ENCODE assay signal across 9 cellular contexts in the genomic region with DNA sequence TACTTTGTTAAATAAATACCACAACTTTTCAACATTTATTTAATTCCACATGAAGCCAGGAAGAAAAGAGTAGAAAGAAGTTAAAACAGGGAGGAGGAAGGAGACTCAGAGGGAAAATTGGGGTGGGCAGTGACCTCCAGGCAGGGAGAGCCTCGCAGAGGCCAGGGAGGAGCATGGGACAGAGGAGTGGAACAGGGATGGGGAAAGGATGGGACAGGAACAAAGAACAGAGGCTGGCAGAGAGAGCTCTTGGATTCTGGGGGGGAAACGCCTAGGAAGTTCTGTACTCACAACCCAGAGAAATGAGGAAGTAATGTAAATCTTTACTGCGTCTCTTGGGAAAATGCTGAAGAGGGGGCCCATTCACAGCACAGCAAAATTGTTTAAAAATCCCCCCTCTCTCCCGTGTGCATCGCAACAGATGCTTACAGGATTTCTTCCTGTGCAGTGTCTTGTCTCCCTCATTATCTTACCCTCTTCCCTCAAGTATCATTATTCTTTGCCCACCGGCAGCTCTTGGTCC.
DNase-seq lines count a peak whose midpoint lies in the region; ATAC-seq and TF ChIP-seq lines count a peak whose summit lies in the region.
"Had no signal": no experiment of that assay in that cellular context is flagged by ENCODE, and none has a peak within 500 bp of the region (broad histone marks: within the 10 kb centered on the region; RNA-seq: fewer than 3 reads in every experiment).

No MANE protein-coding gene starts in this region.

- H2BK15ac ChIP-seq in mesenchymal stem cell (ENCODE audit: low read depth, poor library complexity, severe bottlenecking): no peak overlapping the region

- no peak overlapping the region for H3K4me2 ChIP-seq in mesenchymal stem cell (ENCODE audit: low read length, poor library complexity, severe bottlenecking)

- peaks cover 35% of the 10 kb centered on the region for H3K4me1 Mint-ChIP-seq in osteocyte (ENCODE audit: unreplicated experiment)

- 72% methylated on average over 6 of the region's 6 CpGs for WGBS in mesenchymal stem cell

- H2BK5ac ChIP-seq in mesenchymal stem cell (ENCODE audit: low read depth, low read length, poor library complexity, severe bottlenecking): no peak overlapping the region

- no peak overlapping the region for H3K27ac ChIP-seq in mesenchymal stem cell (ENCODE audit: low read length, poor library complexity, severe bottlenecking)
- H3K27ac ChIP-seq: prostate gland had no signal

- H3K23ac ChIP-seq in mesenchymal stem cell (ENCODE audit: low read length in 2 of 2): peak overlapping the region in 1 of 2 experiments; percentile 40

- H3K9ac ChIP-seq in mesenchymal stem cell (ENCODE audit: low read length): no peak overlapping the region

- H3K36me3 Mint-ChIP-seq in osteocyte (ENCODE audit: unreplicated experiment): peaks cover 2% of the 10 kb centered on the region

- TF ChIP-seq CTCF in osteocyte (IDR thresholded peaks at IDR 0.05): no peak

- no peak overlapping the region for H2BK120ac ChIP-seq in mesenchymal stem cell (ENCODE audit: low read depth, low read length)

- H3K9me3 ChIP-seq in mesenchymal stem cell (ENCODE audit: control insufficient read depth, low read length): no peaks in the 10 kb centered on the region
- H3K9me3 ChIP-seq: prostate gland had no signal

- H3K4me3 ChIP-seq in mesenchymal stem cell (ENCODE audit: insufficient read depth in 1 of 2, low read depth in 1 of 2, low read length in 2 of 2): no peak overlapping the region
- H3K4me3 ChIP-seq: prostate gland had no signal

- peaks cover 0 to 3% of the 10 kb centered on the region in 2 experiments for H3K36me3 ChIP-seq in mesenchymal stem cell (ENCODE audit: control insufficient read depth in 1 of 2, insufficient read depth in 2 of 2, low read depth in 1 of 2, low read length in 2 of 2)
- H3K36me3 ChIP-seq: prostate gland had no signal

- no peak overlapping the region for H4K8ac ChIP-seq in mesenchymal stem cell (ENCODE audit: low read length)

- H3K4me3 Mint-ChIP-seq in osteocyte (ENCODE audit: unreplicated experiment): no peak overlapping the region

- no peak overlapping the region for H2BK12ac ChIP-seq in mesenchymal stem cell (ENCODE audit: low read length in 2 of 2)

- peaks cover 46% of the 10 kb centered on the region for H3K79me1 ChIP-seq in mesenchymal stem cell (replicated peaks; ENCODE audit: low read length, poor library complexity, severe bottlenecking)

- DNase-seq in GM19240 (ENCODE audit: insufficient read length, low spot score) (peak; percentile 12), NOMO-1 treated with DMSO at 0.1 percent for 48 hours (lab: John Stamatoyannopoulos, UW; ENCODE audit: unreplicated experiment) (peak; percentile 13), osteocyte (ENCODE audit: extremely low spot score, unreplicated experiment) (no peak), mesenchymal stem cell (no peak), AG20443 (ENCODE audit: low spot score) (no peak)
- no peak for DNase-seq in activated CD4-positive, alpha-beta T cell treated with anti-CD3 and anti-CD28 coated beads, Interleukin-2, amount 50 U/mL, for 48 hours
- DNase-seq: left cardiac atrium had no signal

- H3K9me3 Mint-ChIP-seq in osteocyte (ENCODE audit: unreplicated experiment): no peaks in the 10 kb centered on the region

- no peak overlapping the region for H3K18ac ChIP-seq in mesenchymal stem cell (ENCODE audit: low read depth in 1 of 2, low read length in 2 of 2)

- H3K27me3 ChIP-seq in mesenchymal stem cell (ENCODE audit: control insufficient read depth in 1 of 2, insufficient read depth in 1 of 2, low read length in 2 of 2): no peaks in the 10 kb centered on the region

- H3K27ac Mint-ChIP-seq in osteocyte (ENCODE audit: unreplicated experiment): peak overlapping the region; percentile 54

- H3K4me1 ChIP-seq in mesenchymal stem cell (ENCODE audit: control insufficient read depth, insufficient read depth, low read depth, low read length): peaks cover 6% of the 10 kb centered on the region
- H3K4me1 ChIP-seq: prostate gland had no signal

- no peak overlapping the region for H4K91ac ChIP-seq in mesenchymal stem cell (ENCODE audit: low read length)

- no peak overlapping the region for H2AK5ac ChIP-seq in mesenchymal stem cell (ENCODE audit: low read length, severe bottlenecking)

- no peak overlapping the region for H3K4ac ChIP-seq in mesenchymal stem cell (ENCODE audit: low read depth in 1 of 2, low read length in 2 of 2)

- peak; percentile 62 for ATAC-seq in HG02798 (IDR thresholded peaks at IDR 0.05; ENCODE audit: poor library complexity, unreplicated experiment)
- ATAC-seq: left cardiac atrium had no signal

- no peak overlapping the region for H2AFZ ChIP-seq in mesenchymal stem cell (ENCODE audit: low read depth, low read length)

- no peak overlapping the region for H3K14ac ChIP-seq in mesenchymal stem cell (ENCODE audit: low read length in 2 of 2)

- H3K27me3 Mint-ChIP-seq in osteocyte (ENCODE audit: unreplicated experiment): no peaks in the 10 kb centered on the region

Comparison
In these comparisons a context has a peak if more than half of its experiments do, and no peak if none do; other contexts are left out.
1. DNase-seq: peak in GM19240 (single experiment) and NOMO-1 treated with DMSO at 0.1 percent for 48 hours (single experiment); none in osteocyte (single experiment), mesenchymal stem cell (single experiment), AG20443 (single experiment) and activated CD4-positive, alpha-beta T cell treated with anti-CD3 and anti-CD28 coated beads, Interleukin-2, amount 50 U/mL, for 48 hours (0 of 2).